20 cellular contexts compared by ENCODE assay signal in the genomic region with DNA sequence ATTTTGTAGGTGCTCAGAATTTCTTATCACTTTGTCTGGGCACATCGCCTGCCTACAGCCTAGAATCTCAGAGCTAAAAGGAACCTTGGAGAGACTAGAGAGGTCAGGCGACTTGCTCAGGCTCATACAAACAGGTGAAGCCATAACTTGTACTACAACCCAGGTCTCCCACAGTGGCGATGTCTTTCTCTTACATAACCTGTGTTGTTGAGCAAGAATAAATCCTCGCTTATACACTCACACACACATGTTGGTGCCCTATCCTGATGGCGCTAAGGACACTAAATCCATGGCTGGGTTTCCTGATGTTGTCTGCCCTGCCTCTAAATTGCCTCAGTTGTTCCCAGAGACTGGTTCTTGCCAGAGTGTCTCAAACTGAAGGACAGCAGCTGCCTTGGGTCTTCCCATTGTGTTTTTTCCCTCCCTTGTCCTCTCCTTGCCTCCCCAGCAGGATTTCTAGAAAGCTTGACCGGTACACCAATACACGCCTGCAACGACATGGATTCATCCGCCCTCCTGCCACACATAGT. TPM values are rescaled to one million over a fixed set of nuclear protein-coding genes. Genes with fewer than 3 reads are reported as not detected.
DNase-seq lines count a peak whose midpoint lies in the region; ATAC-seq and TF ChIP-seq lines count a peak whose summit lies in the region.
"Had no signal": no experiment of that assay in that cellular context is flagged by ENCODE, and none has a peak within 500 bp of the region (broad histone marks: within the 10 kb centered on the region; RNA-seq: fewer than 3 reads in every experiment).

No MANE protein-coding gene starts in this region.

- no peak for ATAC-seq in HG03565 (IDR thresholded peaks at IDR 0.05; ENCODE audit: unreplicated experiment)
- no peak for ATAC-seq in HG03139 (IDR thresholded peaks at IDR 0.05; ENCODE audit: unreplicated experiment)
- ATAC-seq: stimulated activated memory B cell treated with anti-CD40 and anti-IgM and Interleukin-4, amounts not matched to agents 10 μg/mL and 1 μg/mL and 100 μg/mL, for 72 hours had no signal

- peaks cover 4% of the 10 kb centered on the region for H3K36me3 Mint-ChIP-seq in chondrocyte (ENCODE audit: low read depth)
- H3K36me3 Mint-ChIP-seq: immature natural killer cell; stimulated activated memory B cell treated with anti-CD40 and anti-IgM and Interleukin-4, amounts not matched to agents 10 μg/mL and 1 μg/mL and 100 μg/mL, for 72 hours had no signal

- H3K27me3 Mint-ChIP-seq in chondrocyte (ENCODE audit: low read depth), result no peaks in the 10 kb centered on the region
- H3K27me3 Mint-ChIP-seq: stimulated activated memory B cell treated with anti-CD40 and anti-IgM and Interleukin-4, amounts not matched to agents 10 μg/mL and 1 μg/mL and 100 μg/mL, for 72 hours had no signal

- H3K4me3 Mint-ChIP-seq in chondrocyte (ENCODE audit: unreplicated experiment), result peak overlapping the region; percentile 79
- H3K4me3 Mint-ChIP-seq: activated T-cell treated with anti-CD3 and anti-CD28 coated beads, Interleukin-2, amount 50 U/mL, for 24 hours; stimulated activated memory B cell treated with anti-CD40 and anti-IgM and Interleukin-4, amounts not matched to agents 10 μg/mL and 1 μg/mL and 100 μg/mL, for 72 hours had no signal

- H3K27ac Mint-ChIP-seq in chondrocyte (ENCODE audit: unreplicated experiment), result peak overlapping the region; percentile 61
- H3K27ac Mint-ChIP-seq: activated T-cell treated with anti-CD3 and anti-CD28 coated beads, Interleukin-2, amount 50 U/mL, for 24 hours; stimulated activated memory B cell treated with anti-CD40 and anti-IgM and Interleukin-4, amounts not matched to agents 10 μg/mL and 1 μg/mL and 100 μg/mL, for 72 hours had no signal

- peaks cover 25% of the 10 kb centered on the region for H3K4me1 Mint-ChIP-seq in chondrocyte (ENCODE audit: low read depth)

- H3K36me3 ChIP-seq in HUES6 (ENCODE audit: control insufficient read depth, insufficient read depth, low read length), result no peaks in the 10 kb centered on the region
- H3K36me3 ChIP-seq: brain microvascular endothelial cell, SJCRH30 had no signal

- TF ChIP-seq CTCF in chondrocyte (IDR thresholded peaks at IDR 0.05), result no peak

- no peaks in the 10 kb centered on the region for H3K9me3 Mint-ChIP-seq in chondrocyte (ENCODE audit: low read depth)
- H3K9me3 Mint-ChIP-seq: activated T-cell treated with anti-CD3 and anti-CD28 coated beads, Interleukin-2, amount 50 U/mL, for 24 hours; immature natural killer cell; stimulated activated memory B cell treated with anti-CD40 and anti-IgM and Interleukin-4, amounts not matched to agents 10 μg/mL and 1 μg/mL and 100 μg/mL, for 72 hours had no signal

- H3K27ac ChIP-seq in HUES6 (ENCODE audit: low read depth, low read length) (no peak overlapping the region), substantia nigra (ENCODE audit: low read depth, low read length, poor library complexity, severe bottlenecking) (peak overlapping the region; percentile 80)
- H3K27ac ChIP-seq: brain microvascular endothelial cell, C4-2B, KMS-11, SJCRH30 had no signal

- H3K4me3 ChIP-seq in HUES6 (ENCODE audit: low read depth, low read length), result peak overlapping the region; percentile 1; the same call in 1 of the 2 replicates
- H3K4me3 ChIP-seq: SJCRH30 had no signal

- peaks cover 49% of the 10 kb centered on the region for H3K27me3 ChIP-seq in HUES6 (ENCODE audit: control insufficient read depth, insufficient read depth, low read length)
- H3K27me3 ChIP-seq: brain microvascular endothelial cell, SJCRH30 had no signal

- peaks cover 27% of the 10 kb centered on the region for H3K4me1 ChIP-seq in HUES6 (ENCODE audit: control insufficient read depth, insufficient read depth, low read length)
- H3K4me1 ChIP-seq: SJCRH30 had no signal

- DNase-seq in chondrocyte (ENCODE audit: low spot score) (no peak), mesenteric fat pad (ENCODE audit: low spot score) (peak; percentile 24), substantia nigra (lab: John Stamatoyannopoulos, UW) (peak in 3 of 49 donors; percentile 0 to 1 (median 1)), NCI-H510A (lab: John Stamatoyannopoulos, UW) (no peak), NCI-H1417 (lab: John Stamatoyannopoulos, UW) (no peak)
- DNase-seq: activated CD4-positive, CD25-positive, alpha-beta regulatory T cell; activated T-cell treated with anti-CD3 and anti-CD28 coated beads, Interleukin-2, amount 50 U/mL, for 24 hours; brain microvascular endothelial cell; immature natural killer cell; NCI-H187 treated with DMSO at 0.1 percent for 48 hours; NCI-H774; stimulated activated CD4-positive, alpha-beta T cell treated with anti-CD3 and anti-CD28 coated beads, Interleukin-1b, Interleukin-23, amount 100 ng/mL, for 48 hours had no signal

- H3K9ac ChIP-seq in HUES6 (ENCODE audit: low read length), result no peak overlapping the region
- H3K9ac ChIP-seq: KMS-11 had no signal

- no peaks in the 10 kb centered on the region for H3K9me3 ChIP-seq in HUES6 (ENCODE audit: control insufficient read depth, insufficient read depth, low read depth, low read length)
- H3K9me3 ChIP-seq: SJCRH30 had no signal

RNA-seq across cellular contexts. Expression of a gene that starts 1.6 kb away (rescaled TPM):
- total RNA-seq in chondrocyte (191 to 199 TPM (median 199 TPM) in 3 replicates), mesenteric fat pad (289 TPM)

RNA-seq across cellular contexts. Expression of a gene that starts 3.6 kb away (rescaled TPM):
- not detected in 3 replicates for total RNA-seq in chondrocyte
- total RNA-seq in mesenteric fat pad, result not detected
- total RNA-seq: fibroblast of lung, SJCRH30 had no signal

RNA-seq across cellular contexts. Expression of a gene that starts 51.7 kb away (rescaled TPM):
- 18.0 to 19.8 TPM (median 18.7 TPM) in 3 replicates for total RNA-seq in chondrocyte
- 23.4 TPM for total RNA-seq in mesenteric fat pad
